In the genomic region with DNA sequence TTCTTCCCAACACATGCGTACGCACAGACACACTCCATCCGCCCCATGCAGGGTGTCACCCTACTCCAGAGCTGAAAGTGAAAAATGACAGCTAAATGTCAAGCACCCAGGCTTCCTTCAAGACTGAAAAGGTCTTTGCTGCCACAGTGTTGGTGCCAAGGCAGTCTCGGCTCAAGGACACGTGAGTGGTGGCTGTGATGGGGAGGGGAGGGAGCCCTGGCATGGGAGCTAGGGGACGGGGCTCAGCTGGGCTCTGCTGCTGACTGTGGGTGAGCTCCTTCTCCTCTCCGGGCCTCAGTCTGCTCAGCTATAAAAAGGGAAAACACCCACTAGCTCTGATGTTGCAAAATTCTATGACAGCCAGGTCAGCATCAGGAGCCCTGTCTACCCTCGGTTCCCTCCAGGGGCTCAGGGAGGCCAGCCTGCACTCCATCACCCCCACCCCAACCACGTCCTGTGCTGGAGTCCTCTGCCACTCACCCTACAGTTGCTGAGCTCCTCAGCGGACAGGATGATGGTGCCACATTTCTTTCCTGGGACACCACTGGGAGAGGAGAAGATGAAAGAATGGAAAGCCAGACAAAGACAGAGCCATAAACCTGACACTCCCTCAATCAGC, we compare ENCODE assay signal across 1 cellular context.
TF ChIP-seq lines count a peak whose summit lies in the region.

No MANE protein-coding gene starts in this region.

TF ChIP-seq in K562, 482 proteins besides CTCF, POLR2A, EP300 and RAD21:
- peak in 1 of 2 experiments; percentile 33; a peak in 1 of 4 replicates for TF ChIP-seq NRF1 (conservative IDR thresholded peaks at IDR 0.05 in 1 of 2, IDR thresholded peaks at IDR 0.05 in 1 of 2)
- no peak for TF ChIP-seq ZNF124 (CRISPR knock-in tag; IDR thresholded peaks at IDR 0.05)
